In the genomic region with DNA sequence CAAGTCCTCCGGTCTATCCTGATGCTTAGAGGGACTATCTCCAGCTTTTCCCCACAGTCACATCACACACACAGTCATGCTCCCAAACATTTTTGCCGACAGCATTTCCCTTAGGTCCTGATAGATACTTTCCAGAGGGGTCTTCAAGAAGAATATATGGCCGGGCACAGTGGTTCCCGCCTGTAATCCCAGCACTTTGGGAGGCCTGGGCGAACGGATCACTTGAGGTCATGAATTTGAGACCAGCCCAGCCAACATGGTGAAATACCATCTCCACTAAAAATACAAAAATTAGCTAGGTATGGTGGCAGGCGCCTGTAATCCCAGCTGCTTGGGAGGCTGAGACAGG, we compare ENCODE assay signal across 15 cellular contexts. TPM values are rescaled to one million over a fixed set of nuclear protein-coding genes. Genes with fewer than 3 reads are reported as not detected.
A peak's percentile ranks its signal among the peaks of the same experiment; 100 is the strongest.
DNase-seq lines count a peak whose midpoint lies in the region; ATAC-seq, FAIRE-seq and TF ChIP-seq lines count a peak whose summit lies in the region.
"Had no signal": no experiment of that assay in that cellular context is flagged by ENCODE, and none has a peak within 500 bp of the region (broad histone marks: within the 10 kb centered on the region; RNA-seq: fewer than 3 reads in every experiment).

No MANE protein-coding gene starts in this region.

- H3K4me1 ChIP-seq in ACC112 (ENCODE audit: control insufficient read depth, insufficient read depth, low read length, unreplicated experiment) = peaks cover 25% of the 10 kb centered on the region
- peaks cover 31% of the 10 kb centered on the region for H3K4me1 ChIP-seq in HUES6 (ENCODE audit: control insufficient read depth, insufficient read depth, low read length)
- H3K4me1 ChIP-seq in kidney (ENCODE audit: control insufficient read depth in 1 of 2, insufficient read depth in 1 of 2, low read depth in 1 of 2, low read length in 2 of 2) = no peaks in the 10 kb centered on the region
- H3K4me1 ChIP-seq: left lung had no signal

- H3K27ac ChIP-seq in ACC112 (ENCODE audit: low read depth, low read length) (peak overlapping the region; percentile 84), HUES6 (ENCODE audit: low read depth, low read length) (peak overlapping the region; percentile 67; the same call in 1 of the 2 replicates), kidney (ENCODE audit: low read depth in 2 of 2, low read length in 2 of 2) (no peak overlapping the region)
- H3K27ac ChIP-seq: left lung, upper lobe of left lung had no signal

- peak overlapping the region; percentile 10 for H3K4me3 Mint-ChIP-seq in chondrocyte (ENCODE audit: unreplicated experiment)
- H3K4me3 Mint-ChIP-seq in nephron progenitor cell = peak overlapping the region; percentile 33
- no peak overlapping the region for H3K4me3 Mint-ChIP-seq in activated T-helper 17 cell treated with anti-CD3 and anti-CD28 coated beads, Interleukin-2, amount 50 U/mL, for 72 hours
- H3K4me3 Mint-ChIP-seq: activated naive CD4-positive, alpha-beta T cell treated with anti-CD3 and anti-CD28 coated beads, Interleukin-2, amount 10 ng/mL, durations not matched to agents 7 days and 5 days; CD8-positive, alpha-beta T cell had no signal

- H3K9me3 Mint-ChIP-seq in chondrocyte (ENCODE audit: low read depth) (no peaks in the 10 kb centered on the region), nephron progenitor cell (no peaks in the 10 kb centered on the region)
- H3K9me3 Mint-ChIP-seq in activated T-helper 17 cell treated with anti-CD3 and anti-CD28 coated beads, Interleukin-2, amount 50 U/mL, for 72 hours = no peaks in the 10 kb centered on the region
- H3K9me3 Mint-ChIP-seq: activated naive CD4-positive, alpha-beta T cell treated with anti-CD3 and anti-CD28 coated beads, Interleukin-2, amount 10 ng/mL, durations not matched to agents 7 days and 5 days; CD8-positive, alpha-beta T cell had no signal

- no peak for ATAC-seq in activated T-helper 17 cell treated with anti-CD3 and anti-CD28 coated beads, Interleukin-2, amount 50 U/mL, for 72 hours (replicated peaks)
- ATAC-seq: CD8-positive, alpha-beta T cell had no signal

- H3K9me3 ChIP-seq in HUES6 (ENCODE audit: control insufficient read depth, insufficient read depth, low read depth, low read length) (no peaks in the 10 kb centered on the region), kidney (ENCODE audit: control insufficient read depth in 1 of 2, low read length in 2 of 2) (no peaks in the 10 kb centered on the region)
- H3K9me3 ChIP-seq: left lung, upper lobe of left lung had no signal

- H3K9ac ChIP-seq in HUES6 (ENCODE audit: low read length) (peak overlapping the region; percentile 49), kidney (ENCODE audit: low read length in 2 of 2) (no peak overlapping the region)

- H2AFZ ChIP-seq in ACC112 (ENCODE audit: low read length, unreplicated experiment) = peak overlapping the region; percentile 63

- TF ChIP-seq CTCF in chondrocyte (IDR thresholded peaks at IDR 0.05) (no peak), nephron progenitor cell (IDR thresholded peaks at IDR 0.05) (no peak), kidney (IDR thresholded peaks at IDR 0.05; ENCODE audit: borderline replicate concordance, extremely low read depth, insufficient read depth) (no peak)

- H3K36me3 ChIP-seq in ACC112 (ENCODE audit: insufficient read depth, low read length) = no peaks in the 10 kb centered on the region
- H3K36me3 ChIP-seq in HUES6 (ENCODE audit: control insufficient read depth, insufficient read depth, low read length) = no peaks in the 10 kb centered on the region
- H3K36me3 ChIP-seq in kidney (ENCODE audit: control insufficient read depth in 1 of 2, insufficient read depth in 2 of 2, low read length in 2 of 2) = no peaks in the 10 kb centered on the region
- H3K36me3 ChIP-seq: left lung, upper lobe of left lung had no signal

- no peak for FAIRE-seq in kidney (lab: Jason Lieb, UNC)
- FAIRE-seq: bronchial epithelial cell had no signal

- H3K27me3 Mint-ChIP-seq in chondrocyte (ENCODE audit: low read depth) (no peaks in the 10 kb centered on the region), nephron progenitor cell (ENCODE audit: low read depth, poor library complexity) (peaks cover 3% of the 10 kb centered on the region)
- peaks cover 36% of the 10 kb centered on the region for H3K27me3 Mint-ChIP-seq in activated T-helper 17 cell treated with anti-CD3 and anti-CD28 coated beads, Interleukin-2, amount 50 U/mL, for 72 hours

- intact Hi-C loops in kidney (cut with DNase I) = no loop called here

- H3K27ac Mint-ChIP-seq in chondrocyte (ENCODE audit: unreplicated experiment) (peak overlapping the region; percentile 92), nephron progenitor cell (peak overlapping the region; percentile 95)
- no peak overlapping the region for H3K27ac Mint-ChIP-seq in activated T-helper 17 cell treated with anti-CD3 and anti-CD28 coated beads, Interleukin-2, amount 50 U/mL, for 72 hours
- H3K27ac Mint-ChIP-seq: activated naive CD4-positive, alpha-beta T cell treated with anti-CD3 and anti-CD28 coated beads, Interleukin-2, amount 10 ng/mL, durations not matched to agents 7 days and 5 days; CD8-positive, alpha-beta T cell had no signal

- H3K36me3 Mint-ChIP-seq in chondrocyte (ENCODE audit: low read depth) = no peaks in the 10 kb centered on the region
- no peaks in the 10 kb centered on the region for H3K36me3 Mint-ChIP-seq in nephron progenitor cell (ENCODE audit: low read depth)
- H3K36me3 Mint-ChIP-seq in activated T-helper 17 cell treated with anti-CD3 and anti-CD28 coated beads, Interleukin-2, amount 50 U/mL, for 72 hours (ENCODE audit: low read depth) = no peaks in the 10 kb centered on the region
- H3K36me3 Mint-ChIP-seq: activated naive CD4-positive, alpha-beta T cell treated with anti-CD3 and anti-CD28 coated beads, Interleukin-2, amount 10 ng/mL, durations not matched to agents 7 days and 5 days; CD8-positive, alpha-beta T cell had no signal

- H3K4me3 ChIP-seq in ACC112 (ENCODE audit: low read depth, low read length) = peak overlapping the region; percentile 29; the same call in 1 of the 2 replicates
- no peak overlapping the region; the same call in 1 of the 2 replicates for H3K4me3 ChIP-seq in HUES6 (ENCODE audit: low read depth, low read length)
- H3K4me3 ChIP-seq in kidney (ENCODE audit: low read length in 2 of 2) = no peak overlapping the region
- H3K4me3 ChIP-seq: left lung, upper lobe of left lung had no signal

- DNase-seq in chondrocyte (ENCODE audit: low spot score) (peak; percentile 21), nephron progenitor cell (no peak), NCI-H526 treated with DMSO at 0.1 percent for 48 hours (lab: John Stamatoyannopoulos, UW) (no peak), kidney (no peak), cortex of kidney (lab: John Stamatoyannopoulos, UW) (no peak)
- DNase-seq: activated naive CD4-positive, alpha-beta T cell treated with anti-CD3 and anti-CD28 coated beads, Interleukin-2, amount 10 ng/mL, durations not matched to agents 7 days and 5 days; SIG-M5; stimulated activated naive CD4-positive, alpha-beta T cell treated with Interleukin-2 at 50 U/mL for 16 hours had no signal

- no peaks in the 10 kb centered on the region for H3K79me2 ChIP-seq in ACC112 (ENCODE audit: control insufficient read depth, insufficient read depth, low read length, unreplicated experiment)

- no peaks in the 10 kb centered on the region for H3K27me3 ChIP-seq in ACC112 (ENCODE audit: insufficient read depth, low read length)
- no peaks in the 10 kb centered on the region for H3K27me3 ChIP-seq in HUES6 (ENCODE audit: control insufficient read depth, insufficient read depth, low read length)
- H3K27me3 ChIP-seq: upper lobe of left lung had no signal

- H3K4me1 Mint-ChIP-seq in chondrocyte (ENCODE audit: low read depth) (peaks cover 43% of the 10 kb centered on the region), nephron progenitor cell (peaks cover 46% of the 10 kb centered on the region)
- H3K4me1 Mint-ChIP-seq in activated T-helper 17 cell treated with anti-CD3 and anti-CD28 coated beads, Interleukin-2, amount 50 U/mL, for 72 hours = no peaks in the 10 kb centered on the region
- H3K4me1 Mint-ChIP-seq: activated naive CD4-positive, alpha-beta T cell treated with anti-CD3 and anti-CD28 coated beads, Interleukin-2, amount 10 ng/mL, durations not matched to agents 7 days and 5 days had no signal

RNA-seq across cellular contexts. Expression of a gene that starts 4.3 kb away (rescaled TPM):
- total RNA-seq in chondrocyte (not detected in 3 replicates), kidney (not detected)
- total RNA-seq in activated T-helper 17 cell treated with anti-CD3 and anti-CD28 coated beads, Interleukin-2, amount 50 U/mL, for 72 hours = not detected
- not detected for polyA plus RNA-seq in kidney (ENCODE audit: insufficient read depth, low read depth, low replicate concordance)
- total RNA-seq: bronchial epithelial cell; CD8-positive, alpha-beta T cell; left lung; upper lobe of left lung had no signal

RNA-seq across cellular contexts. Expression of a gene that starts 24.5 kb away (rescaled TPM):
- total RNA-seq in chondrocyte (47.1 to 60.0 TPM (median 57.6 TPM) in 3 replicates), kidney (1.3 TPM)
- total RNA-seq in activated T-helper 17 cell treated with anti-CD3 and anti-CD28 coated beads, Interleukin-2, amount 50 U/mL, for 72 hours = under 1 TPM in 1 of 2 donors, not detected in 1; 0.63 TPM
- polyA plus RNA-seq in kidney (ENCODE audit: insufficient read depth, low read depth, low replicate concordance) = 1.5 TPM
- total RNA-seq: bronchial epithelial cell; CD8-positive, alpha-beta T cell had no signal

RNA-seq across cellular contexts. Expression of a gene that starts 28.1 kb away (rescaled TPM):
- total RNA-seq in chondrocyte (123 to 147 TPM (median 126 TPM) in 3 replicates), kidney (110 TPM)
- total RNA-seq in activated T-helper 17 cell treated with anti-CD3 and anti-CD28 coated beads, Interleukin-2, amount 50 U/mL, for 72 hours = 100 to 1,000 TPM in 1 of 2 donors, 10 to 100 TPM in 1; 62.7 to 127 TPM
- 203 TPM for polyA plus RNA-seq in kidney (ENCODE audit: insufficient read depth, low read depth, low replicate concordance)

Comparison
In these comparisons a context has a peak if more than half of its experiments do, and no peak if none do; other contexts are left out.
1. H3K27ac ChIP-seq: peak in ACC112 (single experiment) and HUES6 (single experiment); none in kidney (0 of 2).
2. RNA of a gene that starts 24.5 kb away (total RNA-seq): 47.1 to 60.0 TPM in chondrocyte; 1.3 TPM in kidney (single experiment) and 0.63 TPM in activated T-helper 17 cell treated with anti-CD3 and anti-CD28 coated beads, Interleukin-2, amount 50 U/mL, for 72 hours; every median in the first group is over 10 times any median in the second.